In the genomic region with DNA sequence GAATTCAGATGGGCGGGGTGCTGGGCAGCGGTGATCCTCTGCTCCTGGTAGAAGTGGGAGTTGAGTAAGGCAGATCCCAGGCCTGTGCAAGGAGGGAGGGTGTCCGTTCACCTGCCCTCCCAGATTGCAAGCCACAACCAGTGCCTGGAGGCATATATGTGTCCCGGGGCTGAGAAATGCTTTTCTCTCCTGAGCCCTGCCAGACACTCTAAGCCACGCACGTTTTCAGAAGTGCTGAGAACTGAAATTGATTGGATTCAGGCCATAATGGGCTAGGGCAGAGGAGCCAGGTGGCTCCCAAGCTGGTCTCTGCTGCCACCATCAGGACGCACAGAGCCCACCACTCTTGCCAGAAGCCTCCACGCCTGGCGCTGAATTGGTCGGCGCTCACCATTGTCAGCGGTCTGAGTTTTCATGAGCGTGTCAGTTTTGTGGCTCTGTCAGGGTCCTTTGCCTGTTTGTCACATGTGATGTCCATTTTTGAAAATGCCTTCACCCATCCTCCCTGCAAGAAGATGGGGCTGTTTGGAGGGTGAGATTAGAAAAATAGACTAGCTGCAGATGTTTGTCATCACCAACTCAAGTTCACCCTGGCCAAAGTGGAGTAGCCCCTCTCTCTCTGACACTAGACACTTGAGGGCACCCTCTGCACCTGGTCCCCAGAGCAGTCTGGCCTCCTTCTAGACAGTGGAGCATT, we compare ENCODE assay signal across 8 cellular contexts. TPM values are rescaled to one million over a fixed set of nuclear protein-coding genes. Genes with fewer than 3 reads are reported as not detected.
DNase-seq lines count a peak whose midpoint lies in the region; ATAC-seq and TF ChIP-seq lines count a peak whose summit lies in the region.

No MANE protein-coding gene starts in this region.

- no TSS peak for BruUV-seq in PC-9 (replicated peaks; lab: Mats Ljungman, UMichigan)

- ATAC-seq in GM21515 (IDR thresholded peaks at IDR 0.05; ENCODE audit: unreplicated experiment) (peak; percentile 66), left lung (peak; percentile 88), GM18873 (IDR thresholded peaks at IDR 0.05; ENCODE audit: low FRiP score, unreplicated experiment) (no peak)

- no peak overlapping the region for H3K4me2 ChIP-seq in PC-9

- DNase-seq in Daoy (ENCODE audit: low read depth) (peak; percentile 72), PC-9 (peak in 1 of 2 experiments; percentile 55), left lung (peak; percentile 54 to 82), substantia nigra (lab: John Stamatoyannopoulos, UW) (peak in 43 of 49 donors; percentile 8 to 75 (median 47))

- CTCF ChIA-PET in PC-9 (lab: Charles Lee): no interaction called here

- no peaks in the 10 kb centered on the region for H3K79me2 ChIP-seq in PC-9 (ENCODE audit: low read depth)

- H3K4me1 ChIP-seq in PC-9 (replicated peaks; ENCODE audit: insufficient read depth) (peaks cover 8% of the 10 kb centered on the region), left lung (peaks cover 0 to 10% of the 10 kb centered on the region in 2 donors)

- POLR2A ChIA-PET in PC-9 (lab: Charles Lee; ENCODE audit: unreplicated experiment): interaction anchor here (0.6 kb wide), 1 partner anchor 667 kb away, joined by 27 read pairs; no protein-coding TSS in a partner anchor

- intact Hi-C loops in PC-9 (cut with micrococcal nuclease; ENCODE audit: unreplicated experiment) (loop anchor here (1.0 to 10.0 kb wide), 4 partner anchors 38 to 1130 kb away; no protein-coding TSS in a partner anchor), left lung (cut with DNase I) (loop anchor here in 1 of 2 donors (10.0 kb wide), 1 partner anchor 650 kb away; no protein-coding TSS in a partner anchor)

- H3K9me3 ChIP-seq in PC-9 (ENCODE audit: insufficient read depth, low read depth) (no peaks in the 10 kb centered on the region), left lung (no peaks in the 10 kb centered on the region)

- H4K20me1 ChIP-seq in PC-9 (ENCODE audit: insufficient read depth): no peaks in the 10 kb centered on the region

- H3K36me3 ChIP-seq in PC-9 (ENCODE audit: low read depth): no peaks in the 10 kb centered on the region
- no peaks in the 10 kb centered on the region for H3K36me3 ChIP-seq in left lung

- peak; percentile 88 for TF ChIP-seq CTCF in LNCAP (IDR thresholded peaks at IDR 0.05)
- peak; percentile 60 for TF ChIP-seq CTCF in PC-9 (conservative IDR thresholded peaks at IDR 0.05)
- TF ChIP-seq CTCF in left lung (IDR thresholded peaks at IDR 0.05): peak; percentile 76 to 82

- H3K27ac ChIP-seq in PC-9 (no peak overlapping the region), cingulate gyrus (ENCODE audit: low read depth, low read length) (peak overlapping the region; percentile 39), left lung (no peak overlapping the region), substantia nigra (ENCODE audit: low read depth, low read length, poor library complexity, severe bottlenecking) (no peak overlapping the region)

- H3K9me2 ChIP-seq in PC-9 (ENCODE audit: insufficient read depth): no peaks in the 10 kb centered on the region

- H2AFZ ChIP-seq in PC-9: no peak overlapping the region

- H3F3A ChIP-seq in PC-9 (ENCODE audit: insufficient read depth, low read depth): peaks cover 11% of the 10 kb centered on the region; the same call in 1 of the 2 replicates

- H3K4me3 ChIP-seq in PC-9: no peak overlapping the region
- no peak overlapping the region for H3K4me3 ChIP-seq in left lung

- H3K27me3 ChIP-seq in PC-9 (ENCODE audit: insufficient read depth, low read depth) (peaks cover 62% of the 10 kb centered on the region), left lung (no peaks in the 10 kb centered on the region)

RNA-seq across cellular contexts. Expression of gene BFSP2, which starts 15.4 kb away (rescaled TPM):
- not detected in 2 replicates for total RNA-seq in Daoy (2014; rRNA removed; shearing (Covaris generic))
- total RNA-seq in PC-9 (2021) (not detected in 2 replicates), left lung (not detected)
